ENCODE assay signal across 24 cellular contexts in genomic region chr2:200737585-200737984, GRCh38.
"Had no signal": no experiment of that assay in that cellular context is flagged by ENCODE, and none has a peak within 500 bp of the region (broad histone marks: within the 10 kb centered on the region; RNA-seq: fewer than 3 reads in every experiment).

No MANE protein-coding gene starts in this region.

- H3K4me3 ChIP-seq: gastrocnemius medialis, ovary, psoas muscle, skin epidermis, testis, tibial artery, upper lobe of left lung had no signal

- H3K27ac ChIP-seq: gastrocnemius medialis, ovary, psoas muscle, skin epidermis, testis, tibial artery, upper lobe of left lung had no signal

- H3K27me3 ChIP-seq: gastrocnemius medialis, ovary, testis, tibial artery, upper lobe of left lung had no signal

- H3K9me3 ChIP-seq: gastrocnemius medialis, ovary, psoas muscle, testis, tibial artery, upper lobe of left lung had no signal

- H3K4me3 Mint-ChIP-seq: effector memory CD8-positive, alpha-beta T cell; naive thymus-derived CD8-positive, alpha-beta T cell; nephron progenitor cell; stimulated activated naive B cell treated with anti-CD40 and anti-IgM and Interleukin-4, amounts not matched to agents 10 μg/mL and 1 μg/mL and 100 μg/mL, for 72 hours had no signal

- H3K27me3 Mint-ChIP-seq: stimulated activated naive B cell treated with anti-CD40 and anti-IgM and Interleukin-4, amounts not matched to agents 10 μg/mL and 1 μg/mL and 100 μg/mL, for 72 hours had no signal

- H3K4me1 ChIP-seq: psoas muscle had no signal

- H3K36me3 Mint-ChIP-seq: naive thymus-derived CD8-positive, alpha-beta T cell; stimulated activated naive B cell treated with anti-CD40 and anti-IgM and Interleukin-4, amounts not matched to agents 10 μg/mL and 1 μg/mL and 100 μg/mL, for 72 hours had no signal

- H3K27ac Mint-ChIP-seq: effector memory CD8-positive, alpha-beta T cell; naive thymus-derived CD8-positive, alpha-beta T cell; nephron progenitor cell; stimulated activated naive B cell treated with anti-CD40 and anti-IgM and Interleukin-4, amounts not matched to agents 10 μg/mL and 1 μg/mL and 100 μg/mL, for 72 hours had no signal

- H3K36me3 ChIP-seq: gastrocnemius medialis, ovary, tibial artery, upper lobe of left lung had no signal

- H3K9me3 Mint-ChIP-seq: effector memory CD8-positive, alpha-beta T cell; naive thymus-derived CD8-positive, alpha-beta T cell; nephron progenitor cell; stimulated activated naive B cell treated with anti-CD40 and anti-IgM and Interleukin-4, amounts not matched to agents 10 μg/mL and 1 μg/mL and 100 μg/mL, for 72 hours had no signal

- H3K4me1 Mint-ChIP-seq: stimulated activated naive B cell treated with anti-CD40 and anti-IgM and Interleukin-4, amounts not matched to agents 10 μg/mL and 1 μg/mL and 100 μg/mL, for 72 hours had no signal

- DNase-seq: cerebellar nuclear complex; cortex of kidney; effector memory CD8-positive, alpha-beta T cell; foreskin fibroblast; gastrocnemius medialis; head of caudate nucleus; kidney; mesenchymal stem cell; midbrain; naive thymus-derived CD8-positive, alpha-beta T cell; nephron progenitor cell; ovary; posterior cingulate gyrus; psoas muscle; right cardiac atrium; stimulated activated CD4-positive, alpha-beta T cell treated with anti-CD3 and anti-CD28 coated beads, Interleukin-15, amount 100 ng/mL, for 24 hours; stimulated activated CD4-positive, alpha-beta T cell treated with anti-CD3 and anti-CD28 coated beads, Interleukin-2, amount 100 ng/mL, for 48 hours; stimulated activated naive B cell treated with anti-CD40 and anti-IgM and Interleukin-4, amounts not matched to agents 10 μg/mL and 1 μg/mL and 100 μg/mL, for 72 hours; substantia nigra; testis; tibial artery; upper lobe of left lung had no signal

- ATAC-seq: effector memory CD8-positive, alpha-beta T cell; gastrocnemius medialis; left lobe of liver; naive thymus-derived CD8-positive, alpha-beta T cell; psoas muscle; stimulated activated naive B cell treated with anti-CD40 and anti-IgM and Interleukin-4, amounts not matched to agents 10 μg/mL and 1 μg/mL and 100 μg/mL, for 72 hours had no signal
